In the genomic region with DNA sequence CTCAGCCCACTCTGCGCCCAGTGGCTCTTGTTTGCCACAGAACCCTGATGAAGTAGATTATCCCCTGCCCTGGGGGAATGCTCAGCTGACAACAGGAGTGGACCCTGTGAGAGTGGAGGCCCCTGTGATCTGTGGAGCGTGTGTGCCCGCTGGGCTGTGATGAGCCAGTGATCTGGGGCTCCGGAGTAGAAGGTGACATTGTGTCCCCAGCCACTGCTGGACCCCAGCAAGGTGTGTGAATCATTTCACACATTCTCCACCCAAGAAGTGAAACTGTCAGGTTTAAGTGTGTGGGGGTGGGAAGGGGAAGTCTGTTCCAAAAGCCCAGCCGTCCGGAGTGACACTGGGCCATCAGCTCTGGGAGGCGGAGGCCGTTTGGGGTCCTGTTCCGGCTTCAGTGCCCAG, we compare ENCODE assay signal across 9 cellular contexts. TPM values are rescaled to one million over a fixed set of nuclear protein-coding genes. Genes with fewer than 3 reads are reported as not detected.
DNase-seq lines count a peak whose midpoint lies in the region; ATAC-seq and TF ChIP-seq lines count a peak whose summit lies in the region.
"Had no signal": no experiment of that assay in that cellular context is flagged by ENCODE, and none has a peak within 500 bp of the region (broad histone marks: within the 10 kb centered on the region; RNA-seq: fewer than 3 reads in every experiment).

No MANE protein-coding gene starts in this region.

- H3K4me3 Mint-ChIP-seq in brain: no peak overlapping the region

- no peak for TF ChIP-seq CTCF in brain (conservative IDR thresholded peaks at IDR 0.05)

- H3K9me3 Mint-ChIP-seq in brain: no peaks in the 10 kb centered on the region

- intact Hi-C loops in Right ventricle myocardium superior (cut with DNase I): loop anchor here (10.0 kb wide), 1 partner anchor 78 kb away; no protein-coding TSS in a partner anchor
- intact Hi-C loops in cardiac septum (cut with DNase I): no loop called here

- peak overlapping the region; percentile 30 to 60 (median 45) for H3K27ac Mint-ChIP-seq in brain

- no peak for ATAC-seq in Right ventricle myocardium superior (ENCODE audit: poor library complexity)
- peak; percentile 48 for ATAC-seq in HG03135 (IDR thresholded peaks at IDR 0.05; ENCODE audit: unreplicated experiment)
- ATAC-seq in left lobe of liver: no peak

- DNase-seq in Right ventricle myocardium superior: peak; percentile 21
- no peak for DNase-seq in cardiac septum (ENCODE audit: low spot score)
- no peak for DNase-seq in NCI-H2171 (lab: John Stamatoyannopoulos, UW)
- no peak for DNase-seq in left lobe of liver (ENCODE audit: low spot score)
- DNase-seq in COLO668 (lab: John Stamatoyannopoulos, UW; ENCODE audit: unreplicated experiment): no peak
- DNase-seq in T1000 (lab: John Stamatoyannopoulos, UW): no peak
- DNase-seq: NCI-H1930 had no signal

- peaks cover 53% of the 10 kb centered on the region for H3K4me1 Mint-ChIP-seq in brain

- no peaks in the 10 kb centered on the region for H3K36me3 Mint-ChIP-seq in brain

- H3K27me3 Mint-ChIP-seq in brain: no peaks in the 10 kb centered on the region

RNA-seq across cellular contexts. Expression of gene GRAMD4, which starts 33.1 kb away (rescaled TPM):
- total RNA-seq in Right ventricle myocardium superior (80.7 TPM), cardiac septum (64.8 TPM), left lobe of liver (42.5 TPM)
- polyA plus RNA-seq in brain (ENCODE audit: insufficient read depth, low read depth, low replicate concordance): 12.6 TPM

RNA-seq across cellular contexts. Expression of gene CELSR1, which starts 49.6 kb away (rescaled TPM):
- total RNA-seq in Right ventricle myocardium superior (7.6 TPM), cardiac septum (13.3 TPM), left lobe of liver (8.4 TPM)
- polyA plus RNA-seq in brain (ENCODE audit: insufficient read depth, low read depth, low replicate concordance): 1.5 TPM
